In genomic region chr20:18645196-18645745, GRCh38 we compare ENCODE assay signal across 1 cellular context.
TF ChIP-seq lines count a peak whose summit lies in the region.

No MANE protein-coding gene starts in this region.

TF ChIP-seq in GM23338, 12 proteins besides CTCF, POLR2A, EP300 and RAD21 (continued from another document):
- TF ChIP-seq REST (IDR thresholded peaks at IDR 0.05; ENCODE audit: unreplicated experiment) (no peak), ZNF114 (CRISPR knock-in tag; IDR thresholded peaks at IDR 0.05) (no peak), EZH2phosphoT487 (IDR thresholded peaks at IDR 0.05; ENCODE audit: unreplicated experiment) (no peak), JUNB (IDR thresholded peaks at IDR 0.05; ENCODE audit: unreplicated experiment) (no peak), STAT1 (IDR thresholded peaks at IDR 0.05; ENCODE audit: unreplicated experiment) (no peak), EZH2 (IDR thresholded peaks at IDR 0.05; ENCODE audit: low read depth, unreplicated experiment) (no peak)
